12 cellular contexts compared by ENCODE assay signal in genomic region chr5:60332244-60333018, GRCh38.
DNase-seq lines count a peak whose midpoint lies in the region; ATAC-seq, FAIRE-seq and TF ChIP-seq lines count a peak whose summit lies in the region.
"Had no signal": no experiment of that assay in that cellular context is flagged by ENCODE, and none has a peak within 500 bp of the region (broad histone marks: within the 10 kb centered on the region; RNA-seq: fewer than 3 reads in every experiment).

No MANE protein-coding gene starts in this region.

- H3K79me2 ChIP-seq in OCI-LY3 (ENCODE audit: low read length), result no peaks in the 10 kb centered on the region

- no peak for TF ChIP-seq POLR2A in GM18505 (IDR thresholded peaks at IDR 0.05; ENCODE audit: borderline replicate concordance, extremely low read depth, insufficient read depth, insufficient read length)
- no peak for TF ChIP-seq POLR2A in sigmoid colon (IDR thresholded peaks at IDR 0.05)

- TF ChIP-seq CTCF in OCI-LY3 (IDR thresholded peaks at IDR 0.05; ENCODE audit: low read depth, low read length) (no peak), heart right ventricle (IDR thresholded peaks at IDR 0.05) (no peak), psoas muscle (IDR thresholded peaks at IDR 0.05) (no peak), sigmoid colon (IDR thresholded peaks at IDR 0.05) (no peak)

- 76 to 84% methylated on average over 2 of the region's 2 CpGs for WGBS in heart right ventricle, 2 donors
- 77 to 81% (median 79%) methylated on average over 2 of the region's 2 CpGs for WGBS in psoas muscle, 3 donors
- 82% methylated on average over 2 of the region's 2 CpGs for WGBS in sigmoid colon, 2 donors

- intact Hi-C loops in heart right ventricle (cut with DNase I), result no loop called here
- intact Hi-C loops in psoas muscle (cut with DNase I), result no loop called here
- intact Hi-C loops in sigmoid colon (cut with DNase I), result no loop called here

- no peak overlapping the region for H3K27ac ChIP-seq in OCI-LY3 (ENCODE audit: low read length)
- no peak overlapping the region for H3K27ac ChIP-seq in heart right ventricle
- H3K27ac ChIP-seq in psoas muscle, result no peak overlapping the region
- peak overlapping the region in 1 of 4 donors; percentile 80 for H3K27ac ChIP-seq in sigmoid colon

- H3K4me2 ChIP-seq in OCI-LY3 (ENCODE audit: low read length), result peak overlapping the region; percentile 49

- no peak overlapping the region for H3K4me3 ChIP-seq in OCI-LY3 (ENCODE audit: low read length)
- H3K4me3 ChIP-seq in heart right ventricle, result no peak overlapping the region
- no peak overlapping the region for H3K4me3 ChIP-seq in psoas muscle
- no peak overlapping the region for H3K4me3 ChIP-seq in sigmoid colon

- H3K4me1 ChIP-seq in OCI-LY3 (ENCODE audit: low read length) (peaks cover 21% of the 10 kb centered on the region), heart right ventricle (no peaks in the 10 kb centered on the region), psoas muscle (no peaks in the 10 kb centered on the region), sigmoid colon (peaks cover 0 to 55% (median 32%) of the 10 kb centered on the region in 4 donors)

- TF ChIP-seq EP300 in sigmoid colon (IDR thresholded peaks at IDR 0.05), result no peak

- ATAC-seq in GM18505 (IDR thresholded peaks at IDR 0.05; ENCODE audit: unreplicated experiment) (peak; percentile 80), HG02870 (IDR thresholded peaks at IDR 0.05; ENCODE audit: unreplicated experiment) (peak; percentile 80), heart right ventricle (no peak), psoas muscle (no peak)
- ATAC-seq: WTC11 had no signal

- no peak overlapping the region for H2AFZ ChIP-seq in OCI-LY3 (ENCODE audit: low read depth, low read length)

- FAIRE-seq in islet of Langerhans (lab: Jason Lieb, UNC), result peak; percentile 33

- no peak overlapping the region for H3K9ac ChIP-seq in OCI-LY3 (ENCODE audit: low read length)

- H3K27me3 ChIP-seq in OCI-LY3 (ENCODE audit: low read depth, low read length) (no peaks in the 10 kb centered on the region), heart right ventricle (peaks cover 0 to 2% (median 0%) of the 10 kb centered on the region in 7 donors), psoas muscle (ENCODE audit: insufficient read depth in 3 of 3, low read length in 2 of 3) (no peaks in the 10 kb centered on the region), sigmoid colon (no peaks in the 10 kb centered on the region)

- H3K9me3 ChIP-seq in OCI-LY3 (ENCODE audit: insufficient read depth, low read length) (no peaks in the 10 kb centered on the region), heart right ventricle (peaks cover 0 to 12% (median 0%) of the 10 kb centered on the region in 11 donors), psoas muscle (no peaks in the 10 kb centered on the region), sigmoid colon (no peaks in the 10 kb centered on the region)

- H4K20me1 ChIP-seq in OCI-LY3 (ENCODE audit: insufficient read depth, low read length), result no peaks in the 10 kb centered on the region

- H3K36me3 ChIP-seq in OCI-LY3 (replicated peaks; ENCODE audit: low read depth, low read length) (no peaks in the 10 kb centered on the region), heart right ventricle (no peaks in the 10 kb centered on the region), psoas muscle (ENCODE audit: insufficient read depth in 1 of 2, low read depth in 1 of 2) (no peaks in the 10 kb centered on the region), sigmoid colon (no peaks in the 10 kb centered on the region)

- DNase-seq in heart right ventricle (no peak), NCI-H1048 (lab: John Stamatoyannopoulos, UW) (no peak), psoas muscle (no peak), sigmoid colon (no peak)
- DNase-seq: activated naive CD4-positive, alpha-beta T cell; DND-41; effector CD8-positive, alpha-beta T cell had no signal

Comparison
In these comparisons a context has a peak if more than half of its experiments do, and no peak if none do; other contexts are left out.
1. ATAC-seq: peak in GM18505 (single experiment) and HG02870 (single experiment); none in heart right ventricle (0 of 8) and psoas muscle (0 of 4).